18 cellular contexts compared by ENCODE assay signal in the genomic region with DNA sequence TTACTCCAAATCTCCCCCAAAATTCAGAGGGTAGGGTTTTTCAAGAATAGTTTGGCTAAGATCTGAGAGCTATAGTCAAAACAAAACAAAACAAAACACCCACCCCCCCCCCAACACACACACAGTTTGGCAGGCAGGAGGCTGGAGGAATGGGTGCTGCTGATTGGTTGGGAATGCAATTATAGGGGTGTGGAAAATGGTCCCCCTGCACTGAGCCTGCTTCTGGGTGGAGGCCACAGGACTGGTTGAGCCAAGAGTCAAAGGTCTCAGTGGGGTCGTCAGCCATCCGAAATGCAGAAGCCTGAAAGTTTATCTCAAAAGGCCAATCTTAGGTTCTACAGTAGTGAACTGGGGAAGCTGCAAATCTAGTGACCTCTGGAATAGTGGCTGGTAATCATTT. TPM values are rescaled to one million over a fixed set of nuclear protein-coding genes. Genes with fewer than 3 reads are reported as not detected.
DNase-seq lines count a peak whose midpoint lies in the region; ATAC-seq and TF ChIP-seq lines count a peak whose summit lies in the region.
"Had no signal": no experiment of that assay in that cellular context is flagged by ENCODE, and none has a peak within 500 bp of the region (broad histone marks: within the 10 kb centered on the region; RNA-seq: fewer than 3 reads in every experiment).

No MANE protein-coding gene starts in this region.

- no peaks in the 10 kb centered on the region for H3K27me3 ChIP-seq in Caco-2 (replicated peaks; ENCODE audit: control insufficient read depth, insufficient read depth, low read length)
- H3K27me3 ChIP-seq: vagina had no signal

- H3K9me3 Mint-ChIP-seq in Caco-2 (ENCODE audit: unreplicated experiment) (peaks cover 16% of the 10 kb centered on the region), IgD-negative memory B cell (peaks cover 9 to 23% (median 9%) of the 10 kb centered on the region in 3 donors), brain (peaks cover 2 to 50% (median 15%) of the 10 kb centered on the region in 5 experiments), natural killer cell (no peaks in the 10 kb centered on the region)

- H3K27me3 Mint-ChIP-seq in Caco-2 (ENCODE audit: insufficient read depth, unreplicated experiment) (no peaks in the 10 kb centered on the region), IgD-negative memory B cell (no peaks in the 10 kb centered on the region), brain (peaks cover 4% of the 10 kb centered on the region), natural killer cell (ENCODE audit: low read depth in 2 of 2) (no peaks in the 10 kb centered on the region)

- H3K9me3 ChIP-seq in Caco-2: peaks cover 39% of the 10 kb centered on the region
- H3K9me3 ChIP-seq: vagina had no signal

- peaks cover 2% of the 10 kb centered on the region for H3K36me3 ChIP-seq in Caco-2 (ENCODE audit: control insufficient read depth, insufficient read depth, low read length)
- H3K36me3 ChIP-seq: vagina had no signal

- H3K4me1 ChIP-seq in Caco-2: peaks cover 22% of the 10 kb centered on the region

- POLR2A ChIA-PET in Caco-2 (lab: Charles Lee): interaction anchor here (2.8 kb wide), 1 partner anchor 19 kb away, joined by 22 read pairs; no protein-coding TSS in a partner anchor

- DNase-seq in Caco-2 (peak; percentile 9 to 49), natural killer cell (no peak), T-helper 9 cell (no peak)
- DNase-seq: activated gamma-delta T cell treated with Interleukin-2 at 50 U/mL for 16 hours; aorta; H9; NCI-H2107; NCI-H69; stimulated activated CD4-positive, alpha-beta T cell treated with anti-CD3 and anti-CD28 coated beads, Interleukin-4, amount 100 ng/mL, for 24 hours; substantia nigra had no signal

- CTCF ChIA-PET in Caco-2 (lab: Charles Lee): no interaction called here

- ATAC-seq in natural killer cell (no peak), HG03565 (IDR thresholded peaks at IDR 0.05; ENCODE audit: unreplicated experiment) (no peak), HG03135 (IDR thresholded peaks at IDR 0.05; ENCODE audit: unreplicated experiment) (no peak)
- ATAC-seq: left lobe of liver, Panc1 had no signal

- peaks cover 10% of the 10 kb centered on the region for H3K36me3 Mint-ChIP-seq in Caco-2 (ENCODE audit: insufficient read depth, unreplicated experiment)
- peaks cover 14% of the 10 kb centered on the region for H3K36me3 Mint-ChIP-seq in IgD-negative memory B cell
- H3K36me3 Mint-ChIP-seq in brain: peaks cover 44% of the 10 kb centered on the region
- H3K36me3 Mint-ChIP-seq in natural killer cell: no peaks in the 10 kb centered on the region

- H3K4me3 ChIP-seq in Caco-2 (ENCODE audit: low read depth, low read length): no peak overlapping the region
- H3K4me3 ChIP-seq: skin epidermis, vagina had no signal

- H3K4me3 Mint-ChIP-seq in Caco-2 (ENCODE audit: unreplicated experiment) (no peak overlapping the region), IgD-negative memory B cell (peak overlapping the region in 2 of 4 donors; percentile 12 to 84), brain (peak overlapping the region in 4 of 5 experiments; percentile 46 to 86 (median 60)), natural killer cell (peak overlapping the region; percentile 42)

- H3K27ac Mint-ChIP-seq in Caco-2 (ENCODE audit: unreplicated experiment) (peak overlapping the region; percentile 73), IgD-negative memory B cell (peak overlapping the region in 2 of 3 donors; percentile 10 to 50), brain (peak overlapping the region in 1 of 5 experiments; percentile 53), natural killer cell (no peak overlapping the region)
- H3K27ac Mint-ChIP-seq: H9 had no signal

- BruUV-seq in Caco-2 (replicated peaks; lab: Mats Ljungman, UMichigan): no TSS peak

- intact Hi-C loops in Caco-2 (cut with micrococcal nuclease; ENCODE audit: unreplicated experiment): no loop called here
- intact Hi-C loops in natural killer cell (cut with micrococcal nuclease): loop anchor here (10.0 kb wide), 1 partner anchor 1173 kb away; a partner anchor contains a TSS

- H3K4me1 Mint-ChIP-seq in Caco-2 (ENCODE audit: low read depth, unreplicated experiment) (peaks cover 11% of the 10 kb centered on the region), IgD-negative memory B cell (peaks cover 12 to 19% (median 14%) of the 10 kb centered on the region in 3 donors), brain (peaks cover 22% of the 10 kb centered on the region), natural killer cell (peaks cover 14 to 21% of the 10 kb centered on the region in 2 donors)

- TF ChIP-seq CTCF in Caco-2 (IDR thresholded peaks at IDR 0.05; ENCODE audit: insufficient read depth in 1 of 2, low read depth in 1 of 2, low read length in 1 of 2, severe bottlenecking in 1 of 2, unreplicated experiment in 1 of 2) (no peak), brain (conservative IDR thresholded peaks at IDR 0.05) (no peak), natural killer cell (IDR thresholded peaks at IDR 0.05) (no peak)

RNA-seq across cellular contexts. Expression of a gene that starts 2.5 kb away (rescaled TPM):
- total RNA-seq in Caco-2 (2022): 84.7 and 92.5 TPM in 2 replicates
- polyA plus RNA-seq in IgD-negative memory B cell: 23.9 TPM
- polyA plus RNA-seq in brain (ENCODE audit: insufficient read depth, low read depth, low replicate concordance): 24.5 TPM
- 10 to 100 TPM; 16.1 to 34.1 (median 24.6) TPM for total RNA-seq in natural killer cell

Comparison
In these comparisons a context has a peak if more than half of its experiments do, and no peak if none do; other contexts are left out.
1. DNase-seq: peak in Caco-2 (2 of 2); none in natural killer cell (single experiment) and T-helper 9 cell (single experiment).
2. H3K27ac Mint-ChIP-seq: peak in Caco-2 (single experiment) and IgD-negative memory B cell (2 of 3); none in natural killer cell (0 of 2).